8 cellular contexts compared by ENCODE assay signal in genomic region chr6:30060982-30061765, GRCh38. TPM values are rescaled to one million over a fixed set of nuclear protein-coding genes. Genes with fewer than 3 reads are reported as not detected.
A peak's percentile ranks its signal among the peaks of the same experiment; 100 is the strongest.
DNase-seq lines count a peak whose midpoint lies in the region; ATAC-seq, FAIRE-seq and TF ChIP-seq lines count a peak whose summit lies in the region.

Gene POLR1H, plus strand, starts transcription at chr6:30061265. Its CDS starts 260 bp downstream, at chr6:30061525.

- H3K36me3 ChIP-seq in BLaER1 treated with 17β-estradiol and CSF1 and Interleukin-3, amounts not matched to agents 10 nM and 100 nM: peaks cover 28 to 55% (median 37%) of the 10 kb centered on the region in 11 experiments
- peaks cover 0 to 9% of the 10 kb centered on the region in 2 experiments; a peak in 2 of 5 replicates for H3K36me3 ChIP-seq in HepG2 (replicated peaks in 1 of 2; ENCODE audit: control insufficient read depth in 1 of 2, insufficient read depth in 2 of 2, low read length in 2 of 2)

- DNase-seq in NCI-H82 (lab: John Stamatoyannopoulos, UW) (peak; percentile 99), dermis blood vessel endothelial cell (peak; percentile 98), HepG2 (ENCODE audit: low spot score) (peak; percentile 95)
- peak; percentile 81 to 86 for DNase-seq in activated CD4-positive, alpha-beta T cell treated with anti-CD3 and anti-CD28 coated beads, Interleukin-2, amount 50 U/mL, for 48 hours
- peak; percentile 84 for DNase-seq in stimulated activated CD4-positive, alpha-beta T cell treated with anti-CD3 and anti-CD28 coated beads, Interleukin-4, amount 100 ng/mL, for 1 hour

- H3K79me2 ChIP-seq in HepG2 (ENCODE audit: insufficient read depth, low read length): peaks cover 37% of the 10 kb centered on the region

- peak; percentile 90 for ATAC-seq in GM19372 (IDR thresholded peaks at IDR 0.05; ENCODE audit: low read depth, unreplicated experiment)
- ATAC-seq in HG03565 (IDR thresholded peaks at IDR 0.05; ENCODE audit: unreplicated experiment): peak; percentile 81
- ATAC-seq in HepG2: peak; percentile 98

- peak; percentile 94 for FAIRE-seq in HepG2 (lab: Jason Lieb, UNC)

- H3K9me3 ChIP-seq in BLaER1 treated with 17β-estradiol and CSF1 and Interleukin-3, amounts not matched to agents 10 nM and 100 nM (replicated peaks in 1 of 11): no peaks in the 10 kb centered on the region
- H3K9me3 ChIP-seq in HepG2 (ENCODE audit: low read length): no peaks in the 10 kb centered on the region

- peaks cover 42 to 56% (median 47%) of the 10 kb centered on the region in 10 experiments for H3K4me1 ChIP-seq in BLaER1 treated with 17β-estradiol and CSF1 and Interleukin-3, amounts not matched to agents 10 nM and 100 nM
- H3K4me1 ChIP-seq in HepG2 (ENCODE audit: insufficient read depth, low read length): peaks cover 34% of the 10 kb centered on the region

- H3K27ac ChIP-seq in BLaER1 treated with 17β-estradiol and CSF1 and Interleukin-3, amounts not matched to agents 10 nM and 100 nM: peak within 1 kb of the TSS; percentile 71 to 92 (median 87)
- peak within 1 kb of the TSS; percentile 75 for H3K27ac ChIP-seq in HepG2 (ENCODE audit: extremely low read length, insufficient read depth, low read length)

- in situ Hi-C loops in HepG2 (cut with HindIII; ENCODE audit: extremely low pct_ligation_motif_present, low pct_unique_long_range_greater_than_20kb): no loop called here

- CTCF ChIA-PET in HepG2 (lab: Yijun Ruan, JAX; ENCODE audit: low intra/inter-chr PET ratio, low total read pairs): no interaction called here

- no peaks in the 10 kb centered on the region for H3K27me3 ChIP-seq in BLaER1 treated with 17β-estradiol and CSF1 and Interleukin-3, amounts not matched to agents 10 nM and 100 nM
- H3K27me3 ChIP-seq in HepG2 (ENCODE audit: control insufficient read depth in 1 of 2, insufficient read depth in 2 of 2, low read length in 2 of 2): peaks cover 0 to 4% of the 10 kb centered on the region in 2 experiments; a peak in 1 of 5 replicates

- peak within 1 kb of the TSS; percentile 92 for H2AFZ ChIP-seq in HepG2 (ENCODE audit: low read length)

- under 1% methylated on average over 42 of the region's 50 CpGs for WGBS in HepG2 (ENCODE audit: low lambda C conversion rate)

- no peak; the same call in 1 of the 2 replicates for TF ChIP-seq RAD21 in HepG2 (CRISPR knock-in tag; IDR thresholded peaks at IDR 0.05)

- peak; percentile 90 to 97 for TF ChIP-seq POLR2A in HepG2 (IDR thresholded peaks at IDR 0.05; ENCODE audit: insufficient read depth in 1 of 2, low read depth in 2 of 2, low read length in 2 of 2)

- H4K20me1 ChIP-seq in BLaER1 treated with 17β-estradiol and CSF1 and Interleukin-3, amounts not matched to agents 10 nM and 100 nM: no peaks in the 10 kb centered on the region
- H4K20me1 ChIP-seq in HepG2 (ENCODE audit: insufficient read depth, low read length): no peaks in the 10 kb centered on the region

- POLR2A ChIA-PET in HepG2 (lab: Yijun Ruan, JAX): interaction anchor here (0.7 to 2.8 kb wide), 22 partner anchors 9 to 1920 kb away, joined by 3 to 35 read pairs (median 4); partner anchors contain the start of genes RNF39, TRIM15, TRIM26 and ZKSCAN8

- no peak; the same call in 1 of the 2 replicates for TF ChIP-seq CTCF in HepG2 (CRISPR knock-in tag; IDR thresholded peaks at IDR 0.05)

- TSS peak; percentile 74 for BruUV-seq in HepG2 (replicated peaks; lab: Mats Ljungman, UMichigan)

- peak within 1 kb of the TSS; percentile 80 to 94 (median 87) for H3K4me3 ChIP-seq in BLaER1 treated with 17β-estradiol and CSF1 and Interleukin-3, amounts not matched to agents 10 nM and 100 nM
- H3K4me3 ChIP-seq in HepG2 (replicated peaks in 1 of 3; ENCODE audit: insufficient read depth in 1 of 3, low read depth in 2 of 3, low read length in 3 of 3): peak within 1 kb of the TSS; percentile 89 to 99 (median 93)

- TF ChIP-seq EP300 in HepG2 (IDR thresholded peaks at IDR 0.05; ENCODE audit: low read depth in 2 of 2, low read length in 2 of 2): peak; percentile 34 to 59; a peak in 3 of 4 replicates
- peak; percentile 34; the same call in 1 of the 2 replicates for TF ChIP-seq EP300 in HepG2 (CRISPR knock-in tag; IDR thresholded peaks at IDR 0.05; ENCODE audit: borderline replicate concordance)

- intact Hi-C loops in HepG2 (cut with micrococcal nuclease; ENCODE audit: unreplicated experiment): loop anchor here (1.0 to 2.0 kb wide), 2 partner anchors 42 to 110 kb away; no protein-coding TSS in a partner anchor

- H3K4me2 ChIP-seq in BLaER1 treated with 17β-estradiol and CSF1 and Interleukin-3, amounts not matched to agents 10 nM and 100 nM: peak within 1 kb of the TSS; percentile 90 to 98 (median 94)
- H3K4me2 ChIP-seq in HepG2 (ENCODE audit: low read depth, low read length): peak within 1 kb of the TSS; percentile 99

- H3K9ac ChIP-seq in BLaER1 treated with 17β-estradiol and CSF1 and Interleukin-3, amounts not matched to agents 10 nM and 100 nM: peak within 1 kb of the TSS; percentile 82 to 92 (median 89)
- peak within 1 kb of the TSS; percentile 90 for H3K9ac ChIP-seq in HepG2 (ENCODE audit: insufficient read depth, low read depth, low read length)

TF ChIP-seq in HepG2, 621 proteins besides CTCF, POLR2A, EP300 and RAD21 (continues in another document):
- TF ChIP-seq ZMAT3 (CRISPR knock-in tag; conservative IDR thresholded peaks at IDR 0.05) (peak; percentile 95), ZNF101 (CRISPR knock-in tag; IDR thresholded peaks at IDR 0.05; ENCODE audit: borderline replicate concordance, low read depth) (no peak), ELF3 (CRISPR knock-in tag; IDR thresholded peaks at IDR 0.05) (peak; percentile 87)

RNA-seq across cellular contexts. Expression of gene POLR1H, which starts in this region (rescaled TPM):
- total RNA-seq in dermis blood vessel endothelial cell (14.8 and 39.1 TPM in 2 replicates), HepG2 (2016; rRNA removed; fragmentation: Illumina TruSeq; extraction: Trizol) (79.8 and 106 TPM in 2 replicates)
- total RNA-seq in HepG2 (2016; cell fraction: cytosol; rRNA removed; fragmentation: Illumina TruSeq; extraction: Trizol; ENCODE audit: low read depth): 68.0 and 77.6 TPM in 2 replicates
- total RNA-seq in HepG2 (2016; cell fraction: insoluble cytoplasmic fraction; rRNA removed; fragmentation: Illumina TruSeq; extraction: Trizol): 78.8 and 117 TPM in 2 replicates
- total RNA-seq in HepG2 (2016; cell fraction: membrane; rRNA removed; fragmentation: Illumina TruSeq; extraction: Trizol): 56.9 and 64.0 TPM in 2 replicates
- total RNA-seq in HepG2 (2016; cell fraction: nucleus; rRNA removed; fragmentation: Illumina TruSeq; extraction: Trizol): 32.8 and 35.1 TPM in 2 replicates
- 61.4 and 69.7 TPM in 2 replicates for polyA plus RNA-seq in HepG2 (2011; rRNA removed)
- 74.2 and 80.8 TPM in 2 replicates for polyA plus RNA-seq in HepG2 (2011; cell fraction: cytosol; rRNA removed)
- 39.5 and 47.6 TPM in 2 replicates for polyA plus RNA-seq in HepG2 (2011; cell fraction: nucleus; rRNA removed)
- polyA plus RNA-seq in HepG2 (2012): 46.9 and 53.4 TPM in 2 replicates
- 30.0 and 31.4 TPM in 2 replicates for polyA plus RNA-seq in HepG2 (2016; cell fraction: cytosol; fragmentation: Illumina TruSeq; extraction: Trizol; ENCODE audit: low read depth)
- 88.1 and 103 TPM in 2 replicates for polyA plus RNA-seq in HepG2 (2016; cell fraction: insoluble cytoplasmic fraction; fragmentation: Illumina TruSeq; extraction: Trizol; ENCODE audit: low read depth)
- 35.2 and 36.1 TPM in 2 replicates for polyA plus RNA-seq in HepG2 (2016; cell fraction: membrane; fragmentation: Illumina TruSeq; extraction: Trizol; ENCODE audit: low read depth)
- 48.3 and 49.2 TPM in 2 replicates for polyA plus RNA-seq in HepG2 (2016; cell fraction: nucleus; fragmentation: Illumina TruSeq; extraction: Trizol; ENCODE audit: insufficient read depth, low read depth)
- polyA minus RNA-seq in HepG2 (2011; rRNA and poly(A)+ RNA removed; ENCODE audit: low replicate concordance): 30.7 and 35.6 TPM in 2 replicates
- polyA minus RNA-seq in HepG2 (2011; cell fraction: cytosol; rRNA and poly(A)+ RNA removed): 8.5 and 10.8 TPM in 2 replicates
- polyA minus RNA-seq in HepG2 (2011; cell fraction: nucleus; rRNA and poly(A)+ RNA removed): 10.4 and 12.1 TPM in 2 replicates

Comparison
In these comparisons a context has a peak if more than half of its experiments do, and no peak if none do; other contexts are left out.
1. Peak in every context shown above with its lines: DNase-seq, ATAC-seq, H3K4me3 ChIP-seq and H3K27ac ChIP-seq.